Comparison of ENCODE assay signal across 7 cellular contexts in the genomic region with DNA sequence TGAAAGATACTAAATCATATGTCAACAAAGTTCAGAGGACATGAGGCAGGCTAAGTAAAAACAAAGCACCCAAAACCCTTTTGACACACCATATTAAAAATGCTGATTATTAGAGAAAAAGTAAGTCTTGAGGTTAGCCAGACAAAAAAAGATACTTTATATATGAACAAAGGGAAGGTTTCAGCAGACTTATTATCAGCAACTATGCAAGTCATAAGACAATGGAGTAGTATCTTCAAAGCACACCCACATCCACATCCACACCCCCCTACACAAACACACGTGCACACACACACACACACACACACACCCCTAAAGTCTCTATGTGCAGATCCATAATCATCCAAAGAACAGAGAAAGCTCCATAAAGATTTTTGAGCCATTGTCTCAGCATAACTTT.
"Had no signal": no experiment of that assay in that cellular context is flagged by ENCODE, and none has a peak within 500 bp of the region (broad histone marks: within the 10 kb centered on the region; RNA-seq: fewer than 3 reads in every experiment).

No MANE protein-coding gene starts in this region.

- H2AFZ ChIP-seq: GM23338 had no signal

- H3K4me3 Mint-ChIP-seq: GM23338, H9 had no signal

- H3K4me2 ChIP-seq: GM23338 had no signal

- H3K27ac Mint-ChIP-seq: GM23338, H9 had no signal

- H3K4me3 ChIP-seq: GM23338, K562 had no signal

- H3K27ac ChIP-seq: HL-60 had no signal

- DNase-seq: H9, HCEC 1CT, IMR-90, KG1 had no signal

- ATAC-seq: GM23338, K562 had no signal
